Comparison of ENCODE assay signal across 25 cellular contexts in the genomic region with DNA sequence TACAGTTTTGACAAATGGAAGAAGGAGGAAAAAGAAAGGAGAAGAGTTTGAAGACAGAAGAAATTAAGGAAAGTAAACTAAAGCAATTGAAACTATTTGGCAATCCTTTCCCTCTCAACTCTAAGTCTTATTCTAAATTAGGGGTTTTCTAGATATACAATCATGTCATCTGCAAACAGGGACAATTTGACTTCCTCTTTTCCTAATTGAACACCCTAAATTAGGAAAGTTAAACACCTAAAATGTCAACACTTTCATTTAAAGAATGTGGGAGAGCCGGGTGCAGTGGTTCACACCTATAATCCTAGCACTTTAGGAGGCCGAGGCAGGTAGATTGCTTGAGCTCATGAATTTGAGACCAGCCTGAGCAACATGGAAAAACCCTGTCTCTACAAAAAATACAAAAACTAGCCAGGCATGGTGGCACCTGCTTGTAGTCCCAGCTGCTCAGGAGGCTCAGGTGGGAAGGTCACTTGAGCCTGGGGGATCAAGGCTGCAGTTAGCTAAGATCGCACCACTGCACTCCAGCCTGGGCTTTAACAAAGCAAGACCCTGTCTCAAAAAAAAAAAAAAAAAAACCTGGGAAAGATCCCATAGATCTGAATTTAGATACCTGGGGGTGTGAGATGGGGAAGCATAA. TPM values are rescaled to one million over a fixed set of nuclear protein-coding genes. Genes with fewer than 3 reads are reported as not detected.
DNase-seq lines count a peak whose midpoint lies in the region; ATAC-seq, FAIRE-seq and TF ChIP-seq lines count a peak whose summit lies in the region.
"Had no signal": no experiment of that assay in that cellular context is flagged by ENCODE, and none has a peak within 500 bp of the region (broad histone marks: within the 10 kb centered on the region; RNA-seq: fewer than 3 reads in every experiment).

No MANE protein-coding gene starts in this region.

- H3K9me3 Mint-ChIP-seq in CD4-positive, CD25-positive, alpha-beta regulatory T cell, result peaks cover 0 to 4% (median 0%) of the 10 kb centered on the region in 7 donors
- H3K9me3 Mint-ChIP-seq in activated T-helper 17 cell treated with anti-CD3 and anti-CD28 coated beads, Interleukin-2, amount 50 U/mL, for 72 hours, result no peaks in the 10 kb centered on the region
- H3K9me3 Mint-ChIP-seq: CD4-positive, alpha-beta memory T cell; central memory CD8-positive, alpha-beta T cell; T-cell had no signal

- DNase-seq in CD4-positive, CD25-positive, alpha-beta regulatory T cell, result no peak
- DNase-seq in GM12892 (ENCODE audit: insufficient read length) (no peak), putamen (ENCODE audit: low spot score) (no peak), A673 (ENCODE audit: low spot score) (no peak), HuH-7 (ENCODE audit: low spot score) (no peak)
- DNase-seq: activated CD8-positive, alpha-beta memory T cell treated with anti-CD3 and anti-CD28 coated beads, Interleukin-2, amount 50 U/mL, for 48 hours; activated naive CD4-positive, alpha-beta T cell treated with Interleukin-2 at 50 U/mL for 16 hours; anterior cingulate cortex; CD4-positive, alpha-beta memory T cell; DMS79; esophagus squamous epithelium; HCEC 1CT; MG63; NCI-H146; NCI-H748 treated with DMSO at 0.1 percent for 48 hours; psoas muscle; SHP77 treated with DMSO at 0.1 percent for 48 hours; stimulated activated CD4-positive, alpha-beta T cell treated with anti-CD3 and anti-CD28 coated beads, Interleukin-4, amount 100 ng/mL, for 4 hours; T-cell had no signal

- H3K36me3 Mint-ChIP-seq in CD4-positive, CD25-positive, alpha-beta regulatory T cell, result peaks cover 5% of the 10 kb centered on the region
- H3K36me3 Mint-ChIP-seq in activated T-helper 17 cell treated with anti-CD3 and anti-CD28 coated beads, Interleukin-2, amount 50 U/mL, for 72 hours (ENCODE audit: low read depth), result peaks cover 35% of the 10 kb centered on the region

- no peak for TF ChIP-seq POLR2A in GM12892 (IDR thresholded peaks at IDR 0.05; ENCODE audit: low read depth, low read length)

- H3K4me1 Mint-ChIP-seq in CD4-positive, CD25-positive, alpha-beta regulatory T cell, result peaks cover 46 to 76% (median 55%) of the 10 kb centered on the region in 4 donors
- peaks cover 30% of the 10 kb centered on the region for H3K4me1 Mint-ChIP-seq in activated T-helper 17 cell treated with anti-CD3 and anti-CD28 coated beads, Interleukin-2, amount 50 U/mL, for 72 hours

- no peak for FAIRE-seq in GM12892 (lab: Jason Lieb, UNC)

- no peak overlapping the region for H3K27ac ChIP-seq in CD4-positive, CD25-positive, alpha-beta regulatory T cell (ENCODE audit: insufficient read depth, low read length, poor library complexity, severe bottlenecking)
- no peak overlapping the region for H3K27ac ChIP-seq in A673 (ENCODE audit: low read depth, low read length, poor library complexity, severe bottlenecking)
- H3K27ac ChIP-seq: esophagus squamous epithelium, psoas muscle, suprapubic skin had no signal

- POLR2A ChIA-PET in A673 (lab: Charles Lee; ENCODE audit: low non-redundant PET), result no interaction called here

- intact Hi-C loops in A673 (cut with micrococcal nuclease; ENCODE audit: unreplicated experiment), result no loop called here

- H3K27me3 Mint-ChIP-seq in CD4-positive, CD25-positive, alpha-beta regulatory T cell, result no peaks in the 10 kb centered on the region
- H3K27me3 Mint-ChIP-seq in activated T-helper 17 cell treated with anti-CD3 and anti-CD28 coated beads, Interleukin-2, amount 50 U/mL, for 72 hours, result no peaks in the 10 kb centered on the region
- H3K27me3 Mint-ChIP-seq: CD4-positive, alpha-beta memory T cell; central memory CD8-positive, alpha-beta T cell; T-cell had no signal

- peak overlapping the region in 1 of 3 donors; percentile 29 for H3K27ac Mint-ChIP-seq in CD4-positive, CD25-positive, alpha-beta regulatory T cell
- peak overlapping the region; percentile 86 for H3K27ac Mint-ChIP-seq in activated T-helper 17 cell treated with anti-CD3 and anti-CD28 coated beads, Interleukin-2, amount 50 U/mL, for 72 hours
- H3K27ac Mint-ChIP-seq: CD4-positive, alpha-beta memory T cell; T-cell had no signal

- no peak for ATAC-seq in CD4-positive, CD25-positive, alpha-beta regulatory T cell (ENCODE audit: low read depth in 2 of 2)
- ATAC-seq in GM18870 (IDR thresholded peaks at IDR 0.05; ENCODE audit: unreplicated experiment), result peak; percentile 3
- peak; percentile 36 for ATAC-seq in HG02852 (IDR thresholded peaks at IDR 0.05; ENCODE audit: unreplicated experiment)
- no peak for ATAC-seq in activated T-helper 17 cell treated with anti-CD3 and anti-CD28 coated beads, Interleukin-2, amount 50 U/mL, for 72 hours (replicated peaks)
- ATAC-seq: left lobe of liver, psoas muscle, T-cell had no signal

- no peaks in the 10 kb centered on the region for H3K4me1 ChIP-seq in CD4-positive, CD25-positive, alpha-beta regulatory T cell (ENCODE audit: control insufficient read depth, insufficient read depth, low read length, poor library complexity, severe bottlenecking)
- peaks cover 15% of the 10 kb centered on the region for H3K4me1 ChIP-seq in A673 (ENCODE audit: insufficient read depth, low read length, poor library complexity, severe bottlenecking)

- TF ChIP-seq CTCF in A673 (conservative IDR thresholded peaks at IDR 0.05; ENCODE audit: low read depth, low read length), result no peak

- BruUV-seq in A673 (replicated peaks; lab: Mats Ljungman, UMichigan), result no TSS peak

- H3K36me3 ChIP-seq in CD4-positive, CD25-positive, alpha-beta regulatory T cell (ENCODE audit: control insufficient read depth, insufficient read depth, low read length), result peaks cover 9% of the 10 kb centered on the region
- peaks cover 4% of the 10 kb centered on the region for H3K36me3 ChIP-seq in A673 (ENCODE audit: insufficient read depth, low read length, poor library complexity, severe bottlenecking)
- H3K36me3 ChIP-seq: esophagus squamous epithelium, MG63, suprapubic skin had no signal

- H3K27me3 ChIP-seq in CD4-positive, CD25-positive, alpha-beta regulatory T cell (ENCODE audit: control insufficient read depth, insufficient read depth, low read length), result no peaks in the 10 kb centered on the region
- H3K27me3 ChIP-seq in A673 (replicated peaks; ENCODE audit: insufficient read depth, low read depth, low read length, poor library complexity), result no peaks in the 10 kb centered on the region
- H3K27me3 ChIP-seq: esophagus squamous epithelium, MG63, suprapubic skin had no signal

- H3K9me3 ChIP-seq in CD4-positive, CD25-positive, alpha-beta regulatory T cell (ENCODE audit: control insufficient read depth in 2 of 2, low read length in 2 of 2), result no peaks in the 10 kb centered on the region
- H3K9me3 ChIP-seq in A673 (ENCODE audit: low read depth, low read length, poor library complexity, severe bottlenecking), result no peaks in the 10 kb centered on the region
- H3K9me3 ChIP-seq: esophagus squamous epithelium, MG63, psoas muscle, suprapubic skin had no signal

- CTCF ChIA-PET in A673 (lab: Charles Lee), result no interaction called here

- H3K4me3 ChIP-seq in CD4-positive, CD25-positive, alpha-beta regulatory T cell (ENCODE audit: low read depth, low read length), result peak overlapping the region; percentile 34
- no peak overlapping the region for H3K4me3 ChIP-seq in A673 (ENCODE audit: low read depth, low read length, poor library complexity, severe bottlenecking)
- H3K4me3 ChIP-seq: esophagus squamous epithelium, MG63, psoas muscle, suprapubic skin had no signal

- H3K4me3 Mint-ChIP-seq in CD4-positive, CD25-positive, alpha-beta regulatory T cell, result peak overlapping the region in 1 of 4 donors; percentile 17
- peak overlapping the region; percentile 60 for H3K4me3 Mint-ChIP-seq in activated T-helper 17 cell treated with anti-CD3 and anti-CD28 coated beads, Interleukin-2, amount 50 U/mL, for 72 hours
- H3K4me3 Mint-ChIP-seq: CD4-positive, alpha-beta memory T cell; central memory CD8-positive, alpha-beta T cell; T-cell had no signal

RNA-seq across cellular contexts. Expression of gene NIBAN1, which starts 33.1 kb away (rescaled TPM):
- total RNA-seq in CD4-positive, CD25-positive, alpha-beta regulatory T cell, result 141 TPM
- polyA plus RNA-seq in CD4-positive, CD25-positive, alpha-beta regulatory T cell, result 10 to 100 TPM; 37.3 to 70.7 (median 48.5) TPM
- 10 to 100 TPM; 23.7 to 58.8 TPM for total RNA-seq in activated T-helper 17 cell treated with anti-CD3 and anti-CD28 coated beads, Interleukin-2, amount 50 U/mL, for 72 hours
- 31.5 TPM for polyA plus RNA-seq in GM12892 (2012; ENCODE audit: missing spikeins)
- 52.9 and 54.8 TPM in 2 replicates for total RNA-seq in A673 (2021)

Comparison
In these comparisons a context has a peak if more than half of its experiments do, and no peak if none do; other contexts are left out.
1. ATAC-seq: peak in GM18870 (single experiment) and HG02852 (single experiment); none in CD4-positive, CD25-positive, alpha-beta regulatory T cell (0 of 2) and activated T-helper 17 cell treated with anti-CD3 and anti-CD28 coated beads, Interleukin-2, amount 50 U/mL, for 72 hours (single experiment).